8 cellular contexts compared by ENCODE assay signal in genomic region chr14:104676694-104677505, GRCh38. TPM values are rescaled to one million over a fixed set of nuclear protein-coding genes. Genes with fewer than 3 reads are reported as not detected.
DNase-seq lines count a peak whose midpoint lies in the region; ATAC-seq and TF ChIP-seq lines count a peak whose summit lies in the region.

No MANE protein-coding gene starts in this region.

- TF ChIP-seq POLR2A in adrenal gland (IDR thresholded peaks at IDR 0.05): peak in 1 of 2 donors; percentile 27
- no peak for TF ChIP-seq POLR2A in right lobe of liver (IDR thresholded peaks at IDR 0.05)
- no peak for TF ChIP-seq POLR2A in erythroblast (IDR thresholded peaks at IDR 0.05; ENCODE audit: low read length)

- TF ChIP-seq CTCF in adrenal gland (IDR thresholded peaks at IDR 0.05) (no peak), right lobe of liver (IDR thresholded peaks at IDR 0.05) (no peak)

- H3K27me3 ChIP-seq in adrenal gland (no peaks in the 10 kb centered on the region), right lobe of liver (no peaks in the 10 kb centered on the region)

- H3K27ac ChIP-seq in adrenal gland: peak overlapping the region in 4 of 5 donors; percentile 77 to 94 (median 86)
- peak overlapping the region in 2 of 3 donors; percentile 72 to 81 for H3K27ac ChIP-seq in right lobe of liver

- H3K4me3 ChIP-seq in adrenal gland (peak overlapping the region in 1 of 4 donors; percentile 48), right lobe of liver (peak overlapping the region; percentile 29 to 53 (median 46))

- H3K4me1 ChIP-seq in adrenal gland (replicated peaks in 1 of 2): peaks cover 41 to 55% of the 10 kb centered on the region in 2 donors
- peaks cover 0 to 48% (median 25%) of the 10 kb centered on the region in 4 donors for H3K4me1 ChIP-seq in right lobe of liver

- intact Hi-C loops in adrenal gland (cut with DNase I): no loop called here
- intact Hi-C loops in right lobe of liver (cut with DNase I): no loop called here

- H3K9me3 ChIP-seq in adrenal gland (replicated peaks in 1 of 3) (no peaks in the 10 kb centered on the region), right lobe of liver (no peaks in the 10 kb centered on the region)

- 17 to 45% (median 20%) methylated on average over 7 to 29 of the region's 29 CpGs for WGBS in adrenal gland, 4 donors
- WGBS in right lobe of liver (ENCODE audit: insufficient coverage, low coverage, low lambda C conversion rate, missing lambda C conversion rate): 20% methylated on average over 1 of the region's 29 CpGs

- DNase-seq in HT-29 (ENCODE audit: low spot score) (peak; percentile 33), adrenal gland (peak in 5 of 7 donors; percentile 37 to 56 (median 52)), right lobe of liver (peak in 2 of 3 donors; percentile 46 to 58), erythroblast (lab: John Stamatoyannopoulos, UW) (no peak), mucosa of gallbladder (ENCODE audit: low spot score) (no peak), NOMO-1 treated with dmso at 0.1 percent for 144 hours (lab: John Stamatoyannopoulos, UW; ENCODE audit: unreplicated experiment) (no peak)
- peak; percentile 64 for DNase-seq in stimulated activated naive CD4-positive, alpha-beta T cell treated with Interleukin-2 at 50 U/mL for 16 hours (lab: John Stamatoyannopoulos, UW)

- H3K36me3 ChIP-seq in adrenal gland (replicated peaks in 1 of 2) (no peaks in the 10 kb centered on the region), right lobe of liver (no peaks in the 10 kb centered on the region)

- ATAC-seq in GM18909 (IDR thresholded peaks at IDR 0.05; ENCODE audit: poor library complexity, unreplicated experiment) (peak; percentile 29), right lobe of liver (no peak)

RNA-seq across cellular contexts. Expression of gene INF2, which starts 12.5 kb away (rescaled TPM):
- 293 and 322 TPM in 2 replicates for total RNA-seq in HT-29 (2014; rRNA removed; shearing (Covaris generic))
- total RNA-seq in adrenal gland (10 to 100 TPM; 36.8 to 72.9 (median 62.0) TPM), right lobe of liver (10 to 100 TPM; 47.5 to 98.2 (median 71.4) TPM), mucosa of gallbladder (306 TPM)
- 100 to 1,000 TPM in 2 of 3 donors, 10 to 100 TPM in 1; 16.3 to 217 (median 117) TPM for polyA plus RNA-seq in adrenal gland

RNA-seq across cellular contexts. Expression of gene ADSS1, which starts 47.1 kb away (rescaled TPM):
- 2.1 and 8.3 TPM in 2 replicates for total RNA-seq in HT-29 (2014; rRNA removed; shearing (Covaris generic))
- total RNA-seq in adrenal gland: 10 to 100 TPM in 6 of 8 donors, 1 to 10 TPM in 2; 6.9 to 39.1 (median 18.2) TPM
- 10 to 100 TPM in 2 of 3 donors, 1 to 10 TPM in 1; 5.6 to 20.1 (median 16.7) TPM for polyA plus RNA-seq in adrenal gland
- total RNA-seq in right lobe of liver: 10 to 100 TPM in 5 of 6 experiments, 1 to 10 TPM in 1; 8.1 to 50.5 (median 36.8) TPM
- 49.3 TPM for total RNA-seq in mucosa of gallbladder

Comparison
In these comparisons a context has a peak if more than half of its experiments do, and no peak if none do; other contexts are left out.
1. DNase-seq: peak in HT-29 (single experiment), adrenal gland (5 of 7), right lobe of liver (2 of 3) and stimulated activated naive CD4-positive, alpha-beta T cell treated with Interleukin-2 at 50 U/mL for 16 hours (single experiment); none in erythroblast (0 of 2), mucosa of gallbladder (single experiment) and NOMO-1 treated with dmso at 0.1 percent for 144 hours (single experiment).